Comparison of ENCODE assay signal across 1 cellular context in the genomic region with DNA sequence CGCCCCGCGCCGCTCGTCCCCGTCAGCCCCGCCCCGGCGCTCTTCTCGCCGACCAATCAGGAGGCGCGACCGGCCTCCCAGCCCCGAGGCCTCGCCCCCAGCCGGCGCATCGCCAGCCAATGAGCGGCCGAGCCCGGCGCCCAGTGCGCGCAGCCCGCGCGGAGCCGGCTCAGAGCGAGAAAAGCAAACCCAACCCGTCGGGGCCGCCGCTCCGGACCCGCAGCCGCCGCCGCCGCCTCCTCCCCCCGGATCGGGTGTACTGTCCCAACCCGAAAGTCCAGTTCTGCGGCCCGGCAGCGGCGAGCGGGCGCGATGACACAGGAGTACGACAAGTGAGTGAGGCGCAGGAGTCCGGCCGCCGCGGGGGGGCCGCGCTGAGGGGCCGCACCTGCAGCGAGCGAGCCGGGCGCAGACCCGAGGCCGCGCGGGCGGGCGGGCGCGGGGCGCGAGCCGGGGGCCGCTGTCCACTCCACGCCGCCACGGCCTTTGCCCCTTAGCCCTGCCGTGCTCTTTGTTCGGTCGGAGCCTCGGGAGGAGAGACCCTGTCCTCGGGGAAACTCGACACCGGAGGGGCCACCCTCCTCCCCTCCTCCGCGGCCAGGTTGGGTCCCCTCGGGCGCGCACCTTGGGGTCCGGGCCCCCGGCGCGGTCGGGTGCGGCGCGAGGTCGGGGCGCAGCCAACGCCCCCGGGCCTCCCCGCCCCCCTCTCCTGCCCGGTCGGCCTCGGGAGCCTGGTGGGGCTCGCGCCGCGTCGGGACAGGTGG.
TF ChIP-seq lines count a peak whose summit lies in the region.

A gene with protein sequence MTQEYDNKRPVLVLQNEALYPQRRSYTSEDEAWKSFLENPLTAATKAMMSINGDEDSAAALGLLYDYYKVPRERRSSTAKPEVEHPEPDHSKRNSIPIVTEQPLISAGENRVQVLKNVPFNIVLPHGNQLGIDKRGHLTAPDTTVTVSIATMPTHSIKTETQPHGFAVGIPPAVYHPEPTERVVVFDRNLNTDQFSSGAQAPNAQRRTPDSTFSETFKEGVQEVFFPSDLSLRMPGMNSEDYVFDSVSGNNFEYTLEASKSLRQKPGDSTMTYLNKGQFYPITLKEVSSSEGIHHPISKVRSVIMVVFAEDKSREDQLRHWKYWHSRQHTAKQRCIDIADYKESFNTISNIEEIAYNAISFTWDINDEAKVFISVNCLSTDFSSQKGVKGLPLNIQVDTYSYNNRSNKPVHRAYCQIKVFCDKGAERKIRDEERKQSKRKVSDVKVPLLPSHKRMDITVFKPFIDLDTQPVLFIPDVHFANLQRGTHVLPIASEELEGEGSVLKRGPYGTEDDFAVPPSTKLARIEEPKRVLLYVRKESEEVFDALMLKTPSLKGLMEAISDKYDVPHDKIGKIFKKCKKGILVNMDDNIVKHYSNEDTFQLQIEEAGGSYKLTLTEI (plus strand): TSS at position 172 of the 764 bp plus-strand sequence. CDS start 141 bp downstream, at position 313.

TF ChIP-seq in HepG2, 621 proteins besides CTCF, POLR2A, EP300 and RAD21 (continued from another document and continues in another):
- TF ChIP-seq ZNF142 (CRISPR knock-in tag; IDR thresholded peaks at IDR 0.05) (peak; percentile 98), ZNF546 (CRISPR knock-in tag; conservative IDR thresholded peaks at IDR 0.05) (0 out of 2 replicates have a peak, but pooled peaks have one; percentile 38), SMYD3 (CRISPR knock-in tag; IDR thresholded peaks at IDR 0.05) (0 out of 2 replicates have a peak, but pooled peaks have one; percentile 41), ZNF780A (CRISPR knock-in tag; IDR thresholded peaks at IDR 0.05) (no peak), ZNF670 (CRISPR knock-in tag; IDR thresholded peaks at IDR 0.05; ENCODE audit: borderline replicate concordance) (no peak), NFAT5 (CRISPR knock-in tag; IDR thresholded peaks at IDR 0.05) (no peak), ZNF792 (CRISPR knock-in tag; IDR thresholded peaks at IDR 0.05) (no peak), ZNF326 (CRISPR knock-in tag; IDR thresholded peaks at IDR 0.05; ENCODE audit: borderline replicate concordance) (no peak), ZNF382 (CRISPR knock-in tag; IDR thresholded peaks at IDR 0.05; ENCODE audit: borderline replicate concordance) (no peak), NR2F1 (CRISPR knock-in tag; IDR thresholded peaks at IDR 0.05) (no peak), SALL2 (CRISPR knock-in tag; IDR thresholded peaks at IDR 0.05) (no peak), ZNF337 (CRISPR knock-in tag; IDR thresholded peaks at IDR 0.05; ENCODE audit: borderline replicate concordance, low read depth) (no peak), WIZ (CRISPR knock-in tag; IDR thresholded peaks at IDR 0.05) (no peak), ZNF224 (CRISPR knock-in tag; IDR thresholded peaks at IDR 0.05) (no peak), SP5 (CRISPR knock-in tag; IDR thresholded peaks at IDR 0.05; ENCODE audit: borderline replicate concordance, low read depth) (no peak)
- TF ChIP-seq, protein P1, sequence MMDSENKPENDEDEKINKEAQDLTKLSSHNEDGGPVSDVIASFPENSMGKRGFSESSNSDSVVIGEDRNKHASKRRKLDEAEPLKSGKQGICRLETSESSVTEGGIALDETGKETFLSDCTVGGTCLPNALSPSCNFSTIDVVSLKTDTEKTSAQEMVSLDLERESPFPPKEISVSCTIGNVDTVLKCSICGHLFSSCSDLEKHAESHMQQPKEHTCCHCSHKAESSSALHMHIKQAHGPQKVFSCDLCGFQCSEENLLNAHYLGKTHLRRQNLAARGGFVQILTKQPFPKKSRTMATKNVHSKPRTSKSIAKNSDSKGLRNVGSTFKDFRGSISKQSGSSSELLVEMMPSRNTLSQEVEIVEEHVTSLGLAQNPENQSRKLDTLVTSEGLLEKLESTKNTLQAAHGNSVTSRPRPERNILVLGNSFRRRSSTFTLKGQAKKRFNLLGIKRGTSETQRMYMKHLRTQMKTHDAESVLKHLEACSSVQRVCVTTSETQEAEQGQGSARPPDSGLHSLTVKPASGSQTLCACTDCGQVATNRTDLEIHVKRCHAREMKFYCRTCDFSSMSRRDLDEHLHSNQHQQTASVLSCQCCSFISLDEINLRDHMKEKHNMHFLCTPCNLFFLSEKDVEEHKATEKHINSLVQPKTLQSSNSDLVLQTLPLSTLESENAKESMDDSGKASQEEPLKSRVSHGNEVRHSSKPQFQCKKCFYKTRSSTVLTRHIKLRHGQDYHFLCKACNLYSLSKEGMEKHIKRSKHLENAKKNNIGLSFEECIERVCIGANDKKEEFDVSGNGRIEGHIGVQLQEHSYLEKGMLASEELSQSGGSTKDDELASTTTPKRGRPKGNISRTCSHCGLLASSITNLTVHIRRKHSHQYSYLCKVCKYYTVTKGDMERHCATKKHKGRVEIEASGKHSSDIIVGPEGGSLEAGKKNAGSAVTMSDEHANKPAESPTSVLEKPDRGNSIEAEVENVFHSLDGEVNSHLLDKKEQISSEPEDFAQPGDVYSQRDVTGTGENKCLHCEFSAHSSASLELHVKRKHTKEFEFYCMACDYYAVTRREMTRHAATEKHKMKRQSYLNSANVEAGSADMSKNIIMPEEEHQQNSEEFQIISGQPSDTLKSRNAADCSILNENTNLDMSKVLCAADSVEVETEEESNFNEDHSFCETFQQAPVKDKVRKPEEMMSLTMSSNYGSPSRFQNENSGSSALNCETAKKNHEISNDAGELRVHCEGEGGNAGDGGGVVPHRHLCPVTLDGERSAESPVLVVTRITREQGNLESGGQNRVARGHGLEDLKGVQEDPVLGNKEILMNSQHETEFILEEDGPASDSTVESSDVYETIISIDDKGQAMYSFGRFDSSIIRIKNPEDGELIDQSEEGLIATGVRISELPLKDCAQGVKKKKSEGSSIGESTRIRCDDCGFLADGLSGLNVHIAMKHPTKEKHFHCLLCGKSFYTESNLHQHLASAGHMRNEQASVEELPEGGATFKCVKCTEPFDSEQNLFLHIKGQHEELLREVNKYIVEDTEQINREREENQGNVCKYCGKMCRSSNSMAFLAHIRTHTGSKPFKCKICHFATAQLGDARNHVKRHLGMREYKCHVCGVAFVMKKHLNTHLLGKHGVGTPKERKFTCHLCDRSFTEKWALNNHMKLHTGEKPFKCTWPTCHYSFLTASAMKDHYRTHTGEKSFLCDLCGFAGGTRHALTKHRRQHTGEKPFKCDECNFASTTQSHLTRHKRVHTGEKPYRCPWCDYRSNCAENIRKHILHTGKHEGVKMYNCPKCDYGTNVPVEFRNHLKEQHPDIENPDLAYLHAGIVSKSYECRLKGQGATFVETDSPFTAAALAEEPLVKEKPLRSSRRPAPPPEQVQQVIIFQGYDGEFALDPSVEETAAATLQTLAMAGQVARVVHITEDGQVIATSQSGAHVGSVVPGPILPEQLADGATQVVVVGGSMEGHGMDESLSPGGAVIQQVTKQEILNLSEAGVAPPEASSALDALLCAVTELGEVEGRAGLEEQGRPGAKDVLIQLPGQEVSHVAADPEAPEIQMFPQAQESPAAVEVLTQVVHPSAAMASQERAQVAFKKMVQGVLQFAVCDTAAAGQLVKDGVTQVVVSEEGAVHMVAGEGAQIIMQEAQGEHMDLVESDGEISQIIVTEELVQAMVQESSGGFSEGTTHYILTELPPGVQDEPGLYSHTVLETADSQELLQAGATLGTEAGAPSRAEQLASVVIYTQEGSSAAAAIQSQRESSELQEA (CRISPR knock-in tag; IDR thresholded peaks at IDR 0.05; ENCODE audit: not compliant biosample characterization) = no peak
- TF ChIP-seq, protein P2, sequence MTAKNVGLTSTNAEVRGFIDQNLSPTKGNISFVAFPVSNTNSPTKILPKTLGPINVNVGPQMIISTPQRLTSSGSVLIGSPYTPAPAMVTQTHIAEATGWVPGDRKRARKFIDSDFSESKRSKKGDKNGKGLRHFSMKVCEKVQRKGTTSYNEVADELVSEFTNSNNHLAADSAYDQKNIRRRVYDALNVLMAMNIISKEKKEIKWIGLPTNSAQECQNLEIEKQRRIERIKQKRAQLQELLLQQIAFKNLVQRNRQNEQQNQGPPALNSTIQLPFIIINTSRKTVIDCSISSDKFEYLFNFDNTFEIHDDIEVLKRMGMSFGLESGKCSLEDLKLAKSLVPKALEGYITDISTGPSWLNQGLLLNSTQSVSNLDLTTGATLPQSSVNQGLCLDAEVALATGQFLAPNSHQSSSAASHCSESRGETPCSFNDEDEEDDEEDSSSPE (CRISPR knock-in tag; IDR thresholded peaks at IDR 0.05) = peak; percentile 57; the same call in 1 of the 2 replicates
- TF ChIP-seq, protein P3, sequence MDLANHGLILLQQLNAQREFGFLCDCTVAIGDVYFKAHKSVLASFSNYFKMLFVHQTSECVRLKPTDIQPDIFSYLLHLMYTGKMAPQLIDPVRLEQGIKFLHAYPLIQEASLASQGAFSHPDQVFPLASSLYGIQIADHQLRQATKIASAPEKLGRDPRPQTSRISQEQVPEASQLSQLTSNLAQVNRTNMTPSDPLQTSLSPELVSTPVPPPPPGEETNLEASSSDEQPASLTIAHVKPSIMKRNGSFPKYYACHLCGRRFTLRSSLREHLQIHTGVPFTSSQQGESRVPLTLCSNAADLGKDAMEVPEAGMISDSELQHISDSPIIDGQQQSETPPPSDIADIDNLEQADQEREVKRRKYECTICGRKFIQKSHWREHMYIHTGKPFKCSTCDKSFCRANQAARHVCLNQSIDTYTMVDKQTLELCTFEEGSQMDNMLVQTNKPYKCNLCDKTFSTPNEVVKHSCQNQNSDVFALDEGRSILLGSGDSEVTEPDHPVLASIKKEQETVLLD (CRISPR knock-in tag; IDR thresholded peaks at IDR 0.05; ENCODE audit: low read depth) = peak; percentile 65; the same call in 1 of the 2 replicates
